Comparison of ENCODE assay signal across 1 cellular context in the genomic region with DNA sequence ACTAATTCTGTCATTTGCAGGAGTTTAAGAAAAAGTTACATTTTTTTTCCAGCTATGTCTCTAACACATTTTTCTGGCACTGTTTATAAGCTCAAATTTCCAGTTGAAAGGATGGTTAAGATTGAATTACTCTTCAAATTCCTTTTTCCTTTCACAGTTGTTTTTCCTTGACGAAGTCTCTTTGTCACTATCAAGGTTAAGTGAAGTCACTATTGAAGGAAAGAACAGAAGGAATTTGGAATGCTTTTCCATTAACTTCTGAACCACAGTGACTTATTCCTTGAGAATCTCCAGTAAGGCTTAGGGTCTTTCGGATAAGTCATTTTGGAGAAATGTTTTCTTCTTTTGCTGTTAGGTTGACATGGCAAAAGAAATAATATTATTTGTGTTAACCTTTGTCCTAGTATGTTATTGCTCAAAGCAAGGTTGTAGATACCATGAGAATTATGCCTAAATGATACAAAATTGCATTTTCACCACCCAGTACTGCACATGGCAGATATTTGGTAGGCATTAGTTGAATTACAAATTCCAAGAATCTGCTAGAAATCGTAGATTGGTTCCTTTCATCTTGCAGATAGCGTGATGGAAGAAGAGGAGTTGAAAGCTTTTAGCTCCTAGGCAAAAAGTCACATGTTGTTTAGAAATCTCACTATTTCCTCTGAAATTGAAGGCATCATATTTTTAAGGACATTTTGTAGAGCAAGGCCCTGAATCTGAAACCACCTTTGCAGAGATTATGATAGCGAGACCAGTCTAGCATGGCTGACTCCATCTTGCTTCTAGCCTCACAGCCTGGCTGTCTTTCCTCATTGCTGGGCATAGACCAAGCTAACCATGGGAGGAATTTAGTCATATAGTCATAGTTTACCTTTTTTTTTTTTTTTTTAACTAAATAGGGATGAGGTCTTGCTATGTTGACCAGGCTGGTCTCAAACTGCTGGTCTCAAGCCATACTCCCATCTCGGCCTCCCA.
TF ChIP-seq lines count a peak whose summit lies in the region.

No MANE protein-coding gene starts in this region.

TF ChIP-seq in WTC11, 78 proteins besides CTCF, POLR2A, EP300 and RAD21 (continued from another document):
- TF ChIP-seq ZNF425 (CRISPR knock-in tag; conservative IDR thresholded peaks at IDR 0.05) (no peak), ZNF219 (CRISPR knock-in tag; IDR thresholded peaks at IDR 0.05; ENCODE audit: borderline replicate concordance) (no peak), ESRRA (CRISPR knock-in tag; IDR thresholded peaks at IDR 0.05; ENCODE audit: borderline replicate concordance) (no peak), ZBTB43 (CRISPR knock-in tag; IDR thresholded peaks at IDR 0.05) (no peak), CREB1 (CRISPR knock-in tag; IDR thresholded peaks at IDR 0.05) (no peak), FOXP4 (CRISPR knock-in tag; IDR thresholded peaks at IDR 0.05) (no peak), FOXK1 (CRISPR knock-in tag; IDR thresholded peaks at IDR 0.05) (no peak), TEAD4 (CRISPR knock-in tag; IDR thresholded peaks at IDR 0.05) (no peak), GRHL2 (CRISPR knock-in tag; IDR thresholded peaks at IDR 0.05; ENCODE audit: insufficient replicate concordance, severe bottlenecking) (no peak)
- TF ChIP-seq, protein P1, sequence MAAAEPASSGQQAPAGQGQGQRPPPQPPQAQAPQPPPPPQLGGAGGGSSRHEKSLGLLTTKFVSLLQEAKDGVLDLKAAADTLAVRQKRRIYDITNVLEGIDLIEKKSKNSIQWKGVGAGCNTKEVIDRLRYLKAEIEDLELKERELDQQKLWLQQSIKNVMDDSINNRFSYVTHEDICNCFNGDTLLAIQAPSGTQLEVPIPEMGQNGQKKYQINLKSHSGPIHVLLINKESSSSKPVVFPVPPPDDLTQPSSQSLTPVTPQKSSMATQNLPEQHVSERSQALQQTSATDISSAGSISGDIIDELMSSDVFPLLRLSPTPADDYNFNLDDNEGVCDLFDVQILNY (CRISPR knock-in tag; IDR thresholded peaks at IDR 0.05): no peak
- TF ChIP-seq, protein P2, sequence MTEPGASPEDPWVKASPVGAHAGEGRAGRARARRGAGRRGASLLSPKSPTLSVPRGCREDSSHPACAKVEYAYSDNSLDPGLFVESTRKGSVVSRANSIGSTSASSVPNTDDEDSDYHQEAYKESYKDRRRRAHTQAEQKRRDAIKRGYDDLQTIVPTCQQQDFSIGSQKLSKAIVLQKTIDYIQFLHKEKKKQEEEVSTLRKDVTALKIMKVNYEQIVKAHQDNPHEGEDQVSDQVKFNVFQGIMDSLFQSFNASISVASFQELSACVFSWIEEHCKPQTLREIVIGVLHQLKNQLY (CRISPR knock-in tag; IDR thresholded peaks at IDR 0.05): no peak
- TF ChIP-seq, protein P3, sequence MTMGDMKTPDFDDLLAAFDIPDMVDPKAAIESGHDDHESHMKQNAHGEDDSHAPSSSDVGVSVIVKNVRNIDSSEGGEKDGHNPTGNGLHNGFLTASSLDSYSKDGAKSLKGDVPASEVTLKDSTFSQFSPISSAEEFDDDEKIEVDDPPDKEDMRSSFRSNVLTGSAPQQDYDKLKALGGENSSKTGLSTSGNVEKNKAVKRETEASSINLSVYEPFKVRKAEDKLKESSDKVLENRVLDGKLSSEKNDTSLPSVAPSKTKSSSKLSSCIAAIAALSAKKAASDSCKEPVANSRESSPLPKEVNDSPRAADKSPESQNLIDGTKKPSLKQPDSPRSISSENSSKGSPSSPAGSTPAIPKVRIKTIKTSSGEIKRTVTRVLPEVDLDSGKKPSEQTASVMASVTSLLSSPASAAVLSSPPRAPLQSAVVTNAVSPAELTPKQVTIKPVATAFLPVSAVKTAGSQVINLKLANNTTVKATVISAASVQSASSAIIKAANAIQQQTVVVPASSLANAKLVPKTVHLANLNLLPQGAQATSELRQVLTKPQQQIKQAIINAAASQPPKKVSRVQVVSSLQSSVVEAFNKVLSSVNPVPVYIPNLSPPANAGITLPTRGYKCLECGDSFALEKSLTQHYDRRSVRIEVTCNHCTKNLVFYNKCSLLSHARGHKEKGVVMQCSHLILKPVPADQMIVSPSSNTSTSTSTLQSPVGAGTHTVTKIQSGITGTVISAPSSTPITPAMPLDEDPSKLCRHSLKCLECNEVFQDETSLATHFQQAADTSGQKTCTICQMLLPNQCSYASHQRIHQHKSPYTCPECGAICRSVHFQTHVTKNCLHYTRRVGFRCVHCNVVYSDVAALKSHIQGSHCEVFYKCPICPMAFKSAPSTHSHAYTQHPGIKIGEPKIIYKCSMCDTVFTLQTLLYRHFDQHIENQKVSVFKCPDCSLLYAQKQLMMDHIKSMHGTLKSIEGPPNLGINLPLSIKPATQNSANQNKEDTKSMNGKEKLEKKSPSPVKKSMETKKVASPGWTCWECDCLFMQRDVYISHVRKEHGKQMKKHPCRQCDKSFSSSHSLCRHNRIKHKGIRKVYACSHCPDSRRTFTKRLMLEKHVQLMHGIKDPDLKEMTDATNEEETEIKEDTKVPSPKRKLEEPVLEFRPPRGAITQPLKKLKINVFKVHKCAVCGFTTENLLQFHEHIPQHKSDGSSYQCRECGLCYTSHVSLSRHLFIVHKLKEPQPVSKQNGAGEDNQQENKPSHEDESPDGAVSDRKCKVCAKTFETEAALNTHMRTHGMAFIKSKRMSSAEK (CRISPR knock-in tag; IDR thresholded peaks at IDR 0.05; ENCODE audit: borderline replicate concordance): no peak
